ENCODE assay signal across 15 cellular contexts in genomic region chr1:100907887-100908286, GRCh38.
"Had no signal": no experiment of that assay in that cellular context is flagged by ENCODE, and none has a peak within 500 bp of the region (broad histone marks: within the 10 kb centered on the region; RNA-seq: fewer than 3 reads in every experiment).

No MANE protein-coding gene starts in this region.

- H3K4me3 ChIP-seq: ovary, thyroid gland, vagina had no signal

- H3K27ac Mint-ChIP-seq: activated CD8-positive, alpha-beta T cell treated with anti-CD3 and anti-CD28 coated beads, Interleukin-2, amount 10 ng/mL, durations not matched to agents 7 days and 5 days; activated T-helper 2 cell treated with anti-CD3 and anti-CD28 coated beads, Interferon-gamma antibody, Interleukin-2, Interleukin-4, amounts not matched to agents 10 μg/mL and 5 μg/mL and 100 μg/mL, durations not matched to agents 14 hours and 24 hours and 36 hours had no signal

- H3K4me3 Mint-ChIP-seq: activated CD8-positive, alpha-beta T cell treated with anti-CD3 and anti-CD28 coated beads, Interleukin-2, amount 10 ng/mL, durations not matched to agents 7 days and 5 days had no signal

- H3K27ac ChIP-seq: foreskin keratinocyte, ovary, thyroid gland, vagina had no signal

- H3K9me3 ChIP-seq: ovary, thyroid gland, vagina had no signal

- H3K27me3 ChIP-seq: foreskin keratinocyte, ovary, thyroid gland, vagina had no signal

- H3K36me3 ChIP-seq: ovary had no signal

- H3K4me1 ChIP-seq: foreskin keratinocyte, thyroid gland, vagina had no signal

- ATAC-seq: activated CD8-positive, alpha-beta T cell treated with anti-CD3 and anti-CD28 coated beads, Interleukin-2, amount 10 ng/mL, durations not matched to agents 7 days and 5 days; foreskin keratinocyte; left colon had no signal

- DNase-seq: activated CD4-positive, alpha-beta T cell treated with anti-CD3 and anti-CD28 coated beads for 1 hour; activated CD8-positive, alpha-beta memory T cell treated with anti-CD3 and anti-CD28 coated beads, Interleukin-2, amount 50 U/mL, for 48 hours; activated CD8-positive, alpha-beta T cell treated with anti-CD3 and anti-CD28 coated beads, Interleukin-2, amount 10 ng/mL, durations not matched to agents 7 days and 5 days; activated naive CD4-positive, alpha-beta T cell treated with anti-CD3 and anti-CD28 coated beads, Interleukin-2, amount 50 U/mL, for 16 hours; aorta; foreskin keratinocyte; head of caudate nucleus; left colon; ovary; stimulated activated CD4-positive, alpha-beta T cell treated with anti-CD3 and anti-CD28 coated beads, Interleukin-4, amount 100 ng/mL, for 1 hour; stimulated activated CD8-positive, alpha-beta memory T cell treated with anti-CD3 and anti-CD28 coated beads, Interleukin-4, amount 100 ng/mL, for 48 hours; T1000; thyroid gland had no signal
